Comparison of ENCODE assay signal across 11 cellular contexts in genomic region chr7:4972446-4972845, GRCh38. TPM values are rescaled to one million over a fixed set of nuclear protein-coding genes. Genes with fewer than 3 reads are reported as not detected.
"Had no signal": no experiment of that assay in that cellular context is flagged by ENCODE, and none has a peak within 500 bp of the region (broad histone marks: within the 10 kb centered on the region; RNA-seq: fewer than 3 reads in every experiment).

No MANE protein-coding gene starts in this region.

RNA-seq across cellular contexts. Expression of gene MMD2, which starts 13.5 kb away (rescaled TPM):
- total RNA-seq: stomach, subcutaneous adipose tissue, suprapubic skin, thoracic aorta, transverse colon, upper lobe of left lung, upper lobe of right lung, ureter, uterus, vagina had no signal
- polyA plus RNA-seq: stomach, urinary bladder had no signal
